Comparison of ENCODE assay signal across 1 cellular context in the genomic region with DNA sequence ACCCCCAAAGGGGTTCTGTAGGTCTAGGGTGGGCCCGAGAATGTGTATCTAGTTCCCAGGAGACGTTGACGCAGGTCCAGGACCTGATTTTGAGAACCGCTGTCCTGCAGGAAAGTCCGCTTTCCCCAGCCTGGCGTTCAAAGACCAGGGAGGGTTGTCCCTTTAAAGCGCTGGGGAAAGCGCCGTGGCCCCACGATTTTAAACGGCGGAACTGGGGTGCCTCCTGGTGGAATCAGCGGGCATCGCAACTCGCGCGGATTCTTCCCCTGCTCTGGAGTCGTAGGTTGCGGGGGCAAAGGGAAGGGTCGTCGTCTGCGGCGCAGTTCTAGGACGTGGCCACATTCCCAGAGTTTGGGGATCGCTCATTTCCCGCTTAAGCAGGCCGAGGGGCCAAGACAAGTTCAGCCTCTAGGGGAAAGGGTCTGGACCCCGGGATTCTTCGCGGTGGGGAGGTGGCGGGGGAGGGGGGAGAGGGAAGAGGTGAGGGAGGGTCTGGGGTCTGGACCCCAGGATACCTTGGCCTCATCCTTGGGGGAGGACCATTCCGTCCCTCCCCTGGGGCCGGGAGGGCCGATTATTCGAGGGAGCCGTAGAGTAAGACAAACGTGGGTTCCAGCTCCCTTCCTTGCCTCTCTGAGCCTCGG.
TF ChIP-seq lines count a peak whose summit lies in the region.

No MANE protein-coding gene starts in this region.

TF ChIP-seq in GM12878, 131 proteins besides CTCF, POLR2A, EP300 and RAD21:
- TF ChIP-seq CHD1 (IDR thresholded peaks at IDR 0.05; ENCODE audit: low read depth, low read length) (no peak), YY1 (IDR thresholded peaks at IDR 0.05; ENCODE audit: low read depth, low read length) (peak; percentile 65), RUNX3 (IDR thresholded peaks at IDR 0.05; ENCODE audit: low read length) (peak; percentile 24; the same call in 1 of the 2 replicates), RB1 (IDR thresholded peaks at IDR 0.05; ENCODE audit: borderline replicate concordance) (peak; percentile 28; the same call in 1 of the 2 replicates), ESRRA (IDR thresholded peaks at IDR 0.05; ENCODE audit: low read length) (no peak), POU2F2 (IDR thresholded peaks at IDR 0.05; ENCODE audit: borderline replicate concordance, low read depth, low read length) (0 out of 3 replicates have a peak, but pooled peaks have one; percentile 40), SMC3 (IDR thresholded peaks at IDR 0.05; ENCODE audit: borderline replicate concordance, low read length) (peak; percentile 91)
